Comparison of ENCODE assay signal across 9 cellular contexts in the genomic region with DNA sequence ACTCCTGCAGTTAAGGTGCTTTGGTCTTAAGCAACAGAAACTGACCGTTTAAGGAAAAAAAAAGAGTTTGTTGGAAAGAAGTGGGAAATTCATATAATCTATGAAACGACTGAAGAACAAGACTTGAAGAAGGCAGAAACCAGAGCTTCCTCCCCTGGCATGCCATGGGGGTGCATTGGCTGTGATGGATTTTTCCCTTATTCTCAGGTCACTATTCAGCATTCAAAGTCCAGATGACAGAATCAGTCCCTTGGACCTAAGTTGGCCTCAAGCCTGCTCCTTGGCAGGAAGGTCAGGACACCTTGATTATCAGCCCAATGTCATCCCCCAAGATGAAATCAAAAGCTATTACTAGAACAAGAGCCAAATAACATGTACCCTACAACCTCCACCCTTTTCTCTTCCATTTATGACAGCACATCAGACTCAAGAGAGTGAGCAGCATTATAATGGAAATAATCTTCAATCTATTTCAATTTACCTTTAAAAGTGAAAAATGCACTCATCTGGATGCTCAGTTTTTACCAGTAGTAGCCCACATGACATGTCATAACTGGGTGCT. TPM values are rescaled to one million over a fixed set of nuclear protein-coding genes. Genes with fewer than 3 reads are reported as not detected.
DNase-seq lines count a peak whose midpoint lies in the region; TF ChIP-seq lines count a peak whose summit lies in the region.
"Had no signal": no experiment of that assay in that cellular context is flagged by ENCODE, and none has a peak within 500 bp of the region (broad histone marks: within the 10 kb centered on the region; RNA-seq: fewer than 3 reads in every experiment).

No MANE protein-coding gene starts in this region.

- H3K27ac ChIP-seq in breast epithelium (peak overlapping the region; percentile 95), transverse colon (peak overlapping the region; percentile 90 to 93 (median 90))

- CTCF ChIA-PET in activated naive CD4-positive, alpha-beta T cell treated with anti-CD3 and anti-CD28 coated beads for 36 hours (lab: Charles Lee), result interaction anchor here (0.9 to 1.5 kb wide), 2 partner anchors 15 to 21 kb away, joined by 3 to 5 read pairs; a partner anchor contains a TSS

- H3K27ac Mint-ChIP-seq in activated naive CD4-positive, alpha-beta T cell treated with anti-CD3 and anti-CD28 coated beads for 36 hours, result no peak overlapping the region
- peak overlapping the region; percentile 88 for H3K27ac Mint-ChIP-seq in mesothelial cell of epicardium

- TF ChIP-seq EP300 in transverse colon (IDR thresholded peaks at IDR 0.05; ENCODE audit: low read depth), result no peak

- H3K4me1 Mint-ChIP-seq in activated naive CD4-positive, alpha-beta T cell treated with anti-CD3 and anti-CD28 coated beads for 36 hours (ENCODE audit: low read depth), result peaks cover 21% of the 10 kb centered on the region
- peaks cover 19% of the 10 kb centered on the region for H3K4me1 Mint-ChIP-seq in mesothelial cell of epicardium

- H3K36me3 Mint-ChIP-seq in activated naive CD4-positive, alpha-beta T cell treated with anti-CD3 and anti-CD28 coated beads for 36 hours (ENCODE audit: low read depth), result no peaks in the 10 kb centered on the region
- H3K36me3 Mint-ChIP-seq in mesothelial cell of epicardium, result no peaks in the 10 kb centered on the region

- DNase-seq in activated naive CD4-positive, alpha-beta T cell treated with anti-CD3 and anti-CD28 coated beads for 36 hours, result no peak
- no peak for DNase-seq in activated naive CD4-positive, alpha-beta T cell treated with Interleukin-2 at 50 U/mL for 16 hours
- DNase-seq in breast epithelium (ENCODE audit: low spot score in 2 of 2) (no peak), mesothelial cell of epicardium (ENCODE audit: low spot score in 2 of 2, unreplicated experiment in 2 of 2) (no peak), transverse colon (no peak), OCI-M2 (lab: John Stamatoyannopoulos, UW; ENCODE audit: unreplicated experiment) (no peak), NCI-H82 treated with DMSO at 0.1 percent for 48 hours (lab: John Stamatoyannopoulos, UW; ENCODE audit: unreplicated experiment) (no peak), NCI-H524 treated with DMSO at 0.1 percent for 48 hours (lab: John Stamatoyannopoulos, UW) (no peak)

- TF ChIP-seq CTCF in breast epithelium (IDR thresholded peaks at IDR 0.05), result no peak
- TF ChIP-seq CTCF in mesothelial cell of epicardium (IDR thresholded peaks at IDR 0.05; ENCODE audit: unreplicated experiment), result no peak
- no peak for TF ChIP-seq CTCF in transverse colon (IDR thresholded peaks at IDR 0.05)

- peaks cover 2% of the 10 kb centered on the region for H3K27me3 Mint-ChIP-seq in activated naive CD4-positive, alpha-beta T cell treated with anti-CD3 and anti-CD28 coated beads for 36 hours (ENCODE audit: low read depth)
- H3K27me3 Mint-ChIP-seq in mesothelial cell of epicardium (ENCODE audit: low read depth), result no peaks in the 10 kb centered on the region

- H3K4me3 ChIP-seq in breast epithelium (peak overlapping the region in 2 of 3 donors; percentile 71 to 77), transverse colon (peak overlapping the region in 1 of 4 donors; percentile 60)

- in situ Hi-C loops in transverse colon (cut with MboI; ENCODE audit: low pct_ligation_motif_present in 1 of 4, low pct_unique_long_range_greater_than_20kb in 1 of 4, low sequenced_read_pairs in 3 of 4), result no loop called here

- H3K4me3 Mint-ChIP-seq in activated naive CD4-positive, alpha-beta T cell treated with anti-CD3 and anti-CD28 coated beads for 36 hours, result peak overlapping the region; percentile 76
- peak overlapping the region; percentile 80 for H3K4me3 Mint-ChIP-seq in mesothelial cell of epicardium

- 83 to 89% methylated on average over 2 of the region's 2 CpGs for WGBS in transverse colon (ENCODE audit: low coverage in 1 of 2), 2 donors

- TF ChIP-seq POLR2A in breast epithelium (IDR thresholded peaks at IDR 0.05) (no peak), transverse colon (IDR thresholded peaks at IDR 0.05) (no peak)

- H3K9me3 Mint-ChIP-seq in activated naive CD4-positive, alpha-beta T cell treated with anti-CD3 and anti-CD28 coated beads for 36 hours, result no peaks in the 10 kb centered on the region
- H3K9me3 Mint-ChIP-seq in mesothelial cell of epicardium, result peaks cover 3% of the 10 kb centered on the region

- H3K4me1 ChIP-seq in breast epithelium (peaks cover 0 to 2% of the 10 kb centered on the region in 2 donors), transverse colon (peaks cover 0 to 10% (median 6%) of the 10 kb centered on the region in 4 donors)

- H3K9me3 ChIP-seq in breast epithelium (no peaks in the 10 kb centered on the region), transverse colon (no peaks in the 10 kb centered on the region)

- intact Hi-C loops in activated naive CD4-positive, alpha-beta T cell treated with anti-CD3 and anti-CD28 coated beads for 36 hours (cut with micrococcal nuclease), result loop anchor here (1.0 to 2.0 kb wide), 3 partner anchors 16 to 337 kb away; a partner anchor contains a TSS
- intact Hi-C loops in breast epithelium (cut with DNase I; ENCODE audit: low total_unique reads) (loop anchor here (2.0 kb wide), 1 partner anchor 19 kb away; no protein-coding TSS in a partner anchor), transverse colon (cut with DNase I; ENCODE audit: low total_unique reads) (no loop called here)

- H3K27me3 ChIP-seq in breast epithelium (no peaks in the 10 kb centered on the region), transverse colon (no peaks in the 10 kb centered on the region)

- H3K36me3 ChIP-seq in breast epithelium (no peaks in the 10 kb centered on the region), transverse colon (no peaks in the 10 kb centered on the region)

RNA-seq across cellular contexts. Expression of a gene that starts 15.8 kb away (rescaled TPM):
- total RNA-seq in activated naive CD4-positive, alpha-beta T cell treated with anti-CD3 and anti-CD28 coated beads for 36 hours, result 10 to 100 TPM; 19.7 to 20.5 TPM
- total RNA-seq in breast epithelium (100 to 1,000 TPM in 1 of 3 donors, 10 to 100 TPM in 2; 48.3 to 104 (median 99.8) TPM), mesothelial cell of epicardium (133 to 140 TPM (median 136 TPM) in 3 replicates), transverse colon (10 to 100 TPM in 3 of 4 donors, 1 to 10 TPM in 1; 6.7 to 35.4 (median 29.4) TPM)

RNA-seq across cellular contexts. Expression of a gene that starts 20.6 kb away (rescaled TPM):
- not detected for total RNA-seq in activated naive CD4-positive, alpha-beta T cell treated with anti-CD3 and anti-CD28 coated beads for 36 hours
- 1 to 10 TPM in 1 of 3 donors, under 1 TPM in 2; 0.33 to 1.3 (median 0.59) TPM for total RNA-seq in breast epithelium
- 0.93 to 1.6 TPM (median 1.0 TPM) in 3 replicates for total RNA-seq in mesothelial cell of epicardium
- total RNA-seq in transverse colon, result under 1 TPM in 1 of 4 donors, not detected in 3; 0.14 TPM

RNA-seq across cellular contexts. Expression of a gene that starts 43.1 kb away (rescaled TPM):
- total RNA-seq in activated naive CD4-positive, alpha-beta T cell treated with anti-CD3 and anti-CD28 coated beads for 36 hours, result not detected
- total RNA-seq in breast epithelium (not detected), mesothelial cell of epicardium (not detected in 3 replicates), transverse colon (not detected)
- total RNA-seq: LHCN-M2 had no signal

RNA-seq across cellular contexts. Expression of a gene that starts 57.8 kb away (rescaled TPM):
- not detected for total RNA-seq in activated naive CD4-positive, alpha-beta T cell treated with anti-CD3 and anti-CD28 coated beads for 36 hours
- total RNA-seq in breast epithelium (not detected), mesothelial cell of epicardium (0.05 TPM in 1 of 3 replicates, not detected in the others), transverse colon (not detected)
